ENCODE assay signal across 8 cellular contexts in the genomic region with DNA sequence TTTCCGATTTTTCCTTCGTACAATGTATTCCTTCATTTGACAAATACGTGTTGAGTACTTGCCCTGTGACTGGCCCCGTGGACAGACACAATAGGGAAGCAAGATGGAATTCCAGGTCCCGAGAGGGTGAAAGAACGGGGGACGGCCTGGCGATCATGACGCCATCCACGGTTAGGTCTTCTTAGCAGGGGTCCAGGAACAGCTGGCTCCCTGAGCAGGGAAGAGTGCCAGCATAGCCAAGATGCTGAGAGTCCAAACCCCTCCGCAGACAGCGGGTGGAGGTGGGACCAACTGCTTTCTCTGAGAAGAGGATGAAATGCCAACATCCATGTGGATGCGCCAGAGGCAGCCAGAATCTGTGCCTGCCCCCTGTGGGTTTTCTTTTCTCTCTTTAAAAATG.
"Had no signal": no experiment of that assay in that cellular context is flagged by ENCODE, and none has a peak within 500 bp of the region (broad histone marks: within the 10 kb centered on the region; RNA-seq: fewer than 3 reads in every experiment).

No MANE protein-coding gene starts in this region.

- H3K9me3 ChIP-seq: HAP-1 had no signal

- H3K4me3 ChIP-seq: GM23338, HAP-1 had no signal

- H3K4me3 Mint-ChIP-seq: GM23338, HFFc6, IgD-negative memory B cell had no signal

- H3K36me3 Mint-ChIP-seq: IgD-negative memory B cell had no signal

- H3K4me2 ChIP-seq: GM23338 had no signal

- H3K4me1 ChIP-seq: HAP-1 had no signal

- FAIRE-seq: H1, H54, HTR-8/SVneo had no signal

- H3K9me3 Mint-ChIP-seq: HFFc6 had no signal

- DNase-seq: HFFc6, KG1 had no signal

- H3K27ac Mint-ChIP-seq: GM23338, HFFc6, IgD-negative memory B cell had no signal

- H3K36me3 ChIP-seq: HAP-1 had no signal

- H3K4me1 Mint-ChIP-seq: GM23338, IgD-negative memory B cell had no signal
